ENCODE assay signal across 28 cellular contexts in the genomic region with DNA sequence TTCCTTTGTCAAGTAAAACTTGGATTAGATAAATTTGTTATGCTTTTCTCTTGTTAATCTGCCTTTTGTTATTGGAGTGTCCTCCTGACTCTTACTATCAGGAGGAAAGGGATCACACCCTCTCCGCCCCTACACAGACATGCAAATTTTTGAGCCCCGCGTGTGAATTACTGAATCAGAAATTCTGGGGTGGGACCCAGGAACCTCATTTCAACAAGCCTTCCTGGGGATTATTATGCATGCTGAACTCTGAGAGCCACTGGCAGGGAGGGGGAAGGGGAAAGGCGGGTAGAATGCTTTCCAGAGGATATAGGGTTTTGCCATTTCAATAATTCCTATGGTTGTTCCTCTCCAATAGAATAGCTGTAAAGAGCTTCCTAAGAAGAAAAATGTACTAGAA. TPM values are rescaled to one million over a fixed set of nuclear protein-coding genes. Genes with fewer than 3 reads are reported as not detected.
DNase-seq lines count a peak whose midpoint lies in the region; FAIRE-seq and TF ChIP-seq lines count a peak whose summit lies in the region.
"Had no signal": no experiment of that assay in that cellular context is flagged by ENCODE, and none has a peak within 500 bp of the region (broad histone marks: within the 10 kb centered on the region; RNA-seq: fewer than 3 reads in every experiment).

No MANE protein-coding gene starts in this region.

- H3K4me1 ChIP-seq in ES-I3 (ENCODE audit: insufficient read depth, low read length) (peaks cover 16% of the 10 kb centered on the region), HUES64 (ENCODE audit: insufficient read depth, low read length) (peaks cover 17% of the 10 kb centered on the region), H1 (replicated peaks in 1 of 4; ENCODE audit: control insufficient read depth in 3 of 4, insufficient read depth in 4 of 4, low read length in 3 of 4) (peaks cover 0 to 10% (median 3%) of the 10 kb centered on the region in 4 experiments; a peak in 2 of 7 replicates), iPS-20b (ENCODE audit: insufficient read depth, low read length) (peaks cover 15% of the 10 kb centered on the region; the same call in 1 of the 2 replicates)
- H3K4me1 ChIP-seq: SJCRH30 had no signal

- POLR2A ChIA-PET in H1 (lab: Charles Lee; ENCODE audit: partially characterized antibody), result interaction anchor here (0.6 to 1.6 kb wide), 2 partner anchors 30 to 46 kb away, joined by 3 to 5 read pairs; no protein-coding TSS in a partner anchor

- H3K79me2 ChIP-seq in H1 (ENCODE audit: control insufficient read depth in 1 of 2, insufficient read depth in 2 of 2, low read length in 2 of 2), result no peaks in the 10 kb centered on the region

- H2AK5ac ChIP-seq in H1 (ENCODE audit: low read depth, low read length), result no peak overlapping the region

- no peak overlapping the region for H3K23ac ChIP-seq in H1 (ENCODE audit: insufficient read length)

- no peak overlapping the region for H3K18ac ChIP-seq in H1 (ENCODE audit: extremely low read depth, low read length)

- H2BK120ac ChIP-seq in H1 (replicated peaks; ENCODE audit: low read depth, low read length), result peak overlapping the region; percentile 69

- peaks cover 3% of the 10 kb centered on the region; the same call in 1 of the 2 replicates for H3K23me2 ChIP-seq in H1 (ENCODE audit: low read depth, low read length)

- no peak for TF ChIP-seq EP300 in H1 (IDR thresholded peaks at IDR 0.05; ENCODE audit: borderline replicate concordance in 1 of 2, low read depth in 2 of 2, low read length in 2 of 2)

- no peak overlapping the region for H2BK12ac ChIP-seq in H1 (ENCODE audit: low read depth, low read length)

- no peak overlapping the region for H2BK20ac ChIP-seq in H1 (ENCODE audit: low read length)

- no peaks in the 10 kb centered on the region for H3K79me1 ChIP-seq in H1 (ENCODE audit: low read depth, low read length)

- peak overlapping the region; percentile 54 for H3K56ac ChIP-seq in H1 (replicated peaks; ENCODE audit: insufficient read length, low read depth, low read length)

- CTCF ChIA-PET in H1 (lab: Charles Lee; ENCODE audit: partially characterized antibody), result no interaction called here

- 1% methylated on average over 4 of the region's 4 CpGs for WGBS in HUES64
- WGBS in H1 (ENCODE audit: extremely low coverage in 1 of 2, insufficient coverage in 1 of 2, insufficient read length in 1 of 2, insufficient replicate concordance in 2 of 2, low coverage in 1 of 2, low lambda C conversion rate in 2 of 2, missing lambda C conversion rate in 1 of 2), 2 experiments, result 0% methylated on average over 4 of the region's 4 CpGs; no CpG with 5 or more reads in 1 of the 2 experiments

- DNase-seq in H1 (ENCODE audit: low read depth in 1 of 2, low spot score in 2 of 2) (peak in 1 of 2 experiments; percentile 41), NCI-H345 treated with DMSO at 0.1 percent for 48 hours (lab: John Stamatoyannopoulos, UW; ENCODE audit: unreplicated experiment) (no peak), inferior parietal cortex (ENCODE audit: extremely low spot score) (no peak), NK-92 (lab: John Stamatoyannopoulos, UW; ENCODE audit: unreplicated experiment) (no peak), NCI-H128 (lab: John Stamatoyannopoulos, UW; ENCODE audit: unreplicated experiment) (no peak)
- DNase-seq: C1 segment of cervical spinal cord; Calu3; CD8-positive, alpha-beta memory T cell; DMS153; KG1; NCI-H1092; NCI-H1436 treated with DMSO at 0.1 percent for 48 hours; NCI-H1930; NCI-H510A; NCI-H748 treated with DMSO at 0.1 percent for 48 hours; NK-92 treated with Interleukin-12 subunit alpha and Interleukin-12 subunit beta, amount 100 ng/mL, for 24 hours; OCI-M1; SJCRH30 had no signal

- no peak overlapping the region for H3K14ac ChIP-seq in H1 (ENCODE audit: insufficient read length)

- H4K91ac ChIP-seq in H1 (replicated peaks; ENCODE audit: insufficient read length, low read length), result no peak overlapping the region

- H3K36me3 ChIP-seq in ES-I3 (ENCODE audit: insufficient read depth, low read length) (no peaks in the 10 kb centered on the region), HUES64 (ENCODE audit: insufficient read depth, low read length) (no peaks in the 10 kb centered on the region), H1 (ENCODE audit: control insufficient read depth in 2 of 4, insufficient read depth in 4 of 4, low read length in 3 of 4) (no peaks in the 10 kb centered on the region), iPS-20b (ENCODE audit: insufficient read depth, low read depth, low read length) (no peaks in the 10 kb centered on the region)
- H3K36me3 ChIP-seq: SJCRH30 had no signal

- H3K4me3 ChIP-seq in HUES64 (ENCODE audit: low read length) (0 out of 2 replicates have a peak overlapping the region, but pooled peaks have one; percentile 20), H1 (ENCODE audit: extremely low read depth in 1 of 4, insufficient read depth in 2 of 4, low read depth in 3 of 4, low read length in 4 of 4) (peak overlapping the region in 1 of 4 experiments; percentile 23; a peak in 2 of 8 replicates), iPS-20b (ENCODE audit: low read length) (peak overlapping the region; percentile 52; the same call in 1 of the 2 replicates)
- H3K4me3 ChIP-seq: SJCRH30 had no signal

- H2BK15ac ChIP-seq in H1 (ENCODE audit: low read length), result no peak overlapping the region

- H2AFZ ChIP-seq in H1 (ENCODE audit: low read length), result no peak overlapping the region

- H2BK5ac ChIP-seq in H1 (ENCODE audit: low read depth, low read length), result peak overlapping the region; percentile 72; the same call in 1 of the 2 replicates

- no peak for TF ChIP-seq POLR2A in H1 (IDR thresholded peaks at IDR 0.05; ENCODE audit: control extremely low read depth in 1 of 2, low read depth in 2 of 2, low read length in 2 of 2)

- H3K4ac ChIP-seq in H1 (replicated peaks; ENCODE audit: insufficient read length, low read depth, low read length), result no peak overlapping the region

- no peak for TF ChIP-seq RAD21 in H1 (IDR thresholded peaks at IDR 0.05 in 1 of 2, conservative IDR thresholded peaks at IDR 0.05 in 1 of 2; ENCODE audit: low read depth in 2 of 2, low read length in 2 of 2)

- FAIRE-seq in H1 (lab: Jason Lieb, UNC), result no peak
- FAIRE-seq: G401.6, GM12892, GM18507, GM19239, H54, RCC 7860 had no signal

- H4K20me1 ChIP-seq in H1 (replicated peaks in 1 of 2; ENCODE audit: control insufficient read depth in 1 of 2, insufficient read depth in 2 of 2, low read length in 2 of 2), result no peaks in the 10 kb centered on the region

- H3K27ac ChIP-seq in HUES64 (ENCODE audit: low read depth, low read length), result peak overlapping the region; percentile 76; the same call in 1 of the 2 replicates
- no peak overlapping the region for H3K27ac ChIP-seq in H1 (ENCODE audit: low read depth, low read length)
- peak overlapping the region; percentile 83 for H3K27ac ChIP-seq in iPS-20b (ENCODE audit: low read length)
- H3K27ac ChIP-seq: 22Rv1, SJCRH30 had no signal

- H3K9ac ChIP-seq in ES-I3 (ENCODE audit: low read depth, low read length) (peak overlapping the region; percentile 28), HUES64 (ENCODE audit: low read depth, low read length) (no peak overlapping the region), H1 (replicated peaks in 1 of 4; ENCODE audit: extremely low read depth in 1 of 4, low read depth in 3 of 4, low read length in 3 of 4) (no peak overlapping the region), iPS-20b (ENCODE audit: low read depth, low read length) (peak overlapping the region; percentile 74; the same call in 1 of the 2 replicates)

- H3K9me3 ChIP-seq in ES-I3 (ENCODE audit: control insufficient read depth, insufficient read depth, low read length) (no peaks in the 10 kb centered on the region), HUES64 (ENCODE audit: insufficient read depth, low read depth, low read length) (no peaks in the 10 kb centered on the region), H1 (ENCODE audit: insufficient read depth in 2 of 2, low read depth in 1 of 2, low read length in 1 of 2) (no peaks in the 10 kb centered on the region), iPS-20b (ENCODE audit: insufficient read depth, low read depth, low read length) (no peaks in the 10 kb centered on the region)
- H3K9me3 ChIP-seq: SJCRH30 had no signal

- H3K4me2 ChIP-seq in H1 (ENCODE audit: insufficient read depth in 1 of 2, low read depth in 2 of 2, low read length in 2 of 2), result peak overlapping the region; percentile 9 to 51; a peak in 2 of 4 replicates

- H3K27me3 ChIP-seq in HUES64 (ENCODE audit: insufficient read depth, low read length) (no peaks in the 10 kb centered on the region), H1 (replicated peaks in 1 of 4; ENCODE audit: control insufficient read depth in 3 of 4, extremely low read depth in 1 of 4, insufficient read depth in 3 of 4, low read length in 3 of 4) (no peaks in the 10 kb centered on the region), iPS-20b (ENCODE audit: insufficient read depth, low read length) (no peaks in the 10 kb centered on the region)
- H3K27me3 ChIP-seq: SJCRH30 had no signal

- H4K8ac ChIP-seq in H1 (ENCODE audit: extremely low read depth, insufficient read depth, low read length), result no peak overlapping the region

- H4K5ac ChIP-seq in H1 (ENCODE audit: insufficient read length, low read depth, low read length), result peak overlapping the region; percentile 34

- no peak for TF ChIP-seq CTCF in H1 (IDR thresholded peaks at IDR 0.05; ENCODE audit: control extremely low read depth in 1 of 3, insufficient read depth in 1 of 3, low read depth in 1 of 3, low read length in 3 of 3)

RNA-seq across cellular contexts. Expression of a gene that starts 6.7 kb away (rescaled TPM):
- polyA plus RNA-seq in HUES64 (2013, experiment 1 of 2), result not detected
- polyA plus RNA-seq in HUES64 (2013, experiment 2 of 2), result not detected
- total RNA-seq in H1 (2021; fragmentation: NEBNext Ultra II Directional; extraction: Animal tissue kit (Norgen Biotek cat#: 25700)), result not detected in 2 replicates
- polyA plus RNA-seq in H1 (2011; rRNA removed), result not detected in 2 replicates
- not detected for polyA plus RNA-seq in H1 (2011; cell fraction: cytosol; rRNA removed)
- polyA plus RNA-seq in H1 (2011; cell fraction: nucleus; rRNA removed), result not detected
- polyA plus RNA-seq in H1 (2012, experiment 1 of 2), result not detected in 4 replicates
- not detected for polyA plus RNA-seq in H1 (2012, experiment 2 of 2)
- 0.06 TPM for polyA plus RNA-seq in H1 (2013, experiment 1 of 2)
- polyA plus RNA-seq in H1 (2013, experiment 2 of 2), result 0.11 TPM
- polyA minus RNA-seq in H1 (2011; rRNA and poly(A)+ RNA removed), result not detected in 2 replicates
- not detected for polyA minus RNA-seq in H1 (2011; cell fraction: cytosol; rRNA and poly(A)+ RNA removed)
- not detected for polyA minus RNA-seq in H1 (2011; cell fraction: nucleus; rRNA and poly(A)+ RNA removed)
- total RNA-seq: Calu3; CD8-positive, alpha-beta memory T cell; SJCRH30 had no signal
- polyA plus RNA-seq: CD8-positive, alpha-beta memory T cell had no signal

RNA-seq across cellular contexts. Expression of a gene that starts 11.2 kb away (rescaled TPM):
- not detected for polyA plus RNA-seq in HUES64 (2013, experiment 1 of 2)
- not detected for polyA plus RNA-seq in HUES64 (2013, experiment 2 of 2)
- 0.76 TPM in 1 of 2 replicates, not detected in the other for total RNA-seq in H1 (2021; fragmentation: NEBNext Ultra II Directional; extraction: Animal tissue kit (Norgen Biotek cat#: 25700))
- polyA plus RNA-seq in H1 (2011; rRNA removed), result 0.13 TPM in 1 of 2 replicates, not detected in the other
- polyA plus RNA-seq in H1 (2011; cell fraction: cytosol; rRNA removed), result not detected
- not detected for polyA plus RNA-seq in H1 (2011; cell fraction: nucleus; rRNA removed)
- polyA plus RNA-seq in H1 (2012, experiment 1 of 2), result not detected in 4 replicates
- not detected for polyA plus RNA-seq in H1 (2012, experiment 2 of 2)
- not detected for polyA plus RNA-seq in H1 (2013, experiment 1 of 2)
- polyA plus RNA-seq in H1 (2013, experiment 2 of 2), result 0.15 TPM
- polyA minus RNA-seq in H1 (2011; rRNA and poly(A)+ RNA removed), result 0.24 TPM in 1 of 2 replicates, not detected in the other
- not detected for polyA minus RNA-seq in H1 (2011; cell fraction: cytosol; rRNA and poly(A)+ RNA removed)
- polyA minus RNA-seq in H1 (2011; cell fraction: nucleus; rRNA and poly(A)+ RNA removed), result not detected
- total RNA-seq: Calu3; CD8-positive, alpha-beta memory T cell; SJCRH30 had no signal
- polyA plus RNA-seq: CD8-positive, alpha-beta memory T cell had no signal

RNA-seq across cellular contexts. Expression of a gene that starts 30.9 kb away (rescaled TPM):
- 73.3 TPM for polyA plus RNA-seq in HUES64 (2013, experiment 1 of 2)
- 73.7 TPM for polyA plus RNA-seq in HUES64 (2013, experiment 2 of 2)
- total RNA-seq in H1 (2021; fragmentation: NEBNext Ultra II Directional; extraction: Animal tissue kit (Norgen Biotek cat#: 25700)), result 229 and 231 TPM in 2 replicates
- polyA plus RNA-seq in H1 (2011; rRNA removed), result 31.1 and 53.7 TPM in 2 replicates
- 55.4 TPM for polyA plus RNA-seq in H1 (2011; cell fraction: cytosol; rRNA removed)
- polyA plus RNA-seq in H1 (2011; cell fraction: nucleus; rRNA removed), result 19.7 TPM
- polyA plus RNA-seq in H1 (2012, experiment 1 of 2), result 45.6 to 90.4 TPM (median 54.8 TPM) in 4 replicates
- 18.9 TPM for polyA plus RNA-seq in H1 (2012, experiment 2 of 2)
- 112 TPM for polyA plus RNA-seq in H1 (2013, experiment 1 of 2)
- 114 TPM for polyA plus RNA-seq in H1 (2013, experiment 2 of 2)
- polyA minus RNA-seq in H1 (2011; rRNA and poly(A)+ RNA removed), result 131 and 157 TPM in 2 replicates
- polyA minus RNA-seq in H1 (2011; cell fraction: cytosol; rRNA and poly(A)+ RNA removed), result 44.8 TPM
- 50.6 TPM for polyA minus RNA-seq in H1 (2011; cell fraction: nucleus; rRNA and poly(A)+ RNA removed)
- total RNA-seq: Calu3; CD8-positive, alpha-beta memory T cell; SJCRH30 had no signal
- polyA plus RNA-seq: CD8-positive, alpha-beta memory T cell had no signal

RNA-seq across cellular contexts. Expression of a gene that starts 47.1 kb away (rescaled TPM):
- 1.0 TPM for polyA plus RNA-seq in HUES64 (2013, experiment 1 of 2)
- polyA plus RNA-seq in HUES64 (2013, experiment 2 of 2), result 0.76 TPM
- 1.2 and 1.6 TPM in 2 replicates for total RNA-seq in H1 (2021; fragmentation: NEBNext Ultra II Directional; extraction: Animal tissue kit (Norgen Biotek cat#: 25700))
- 0.11 and 0.30 TPM in 2 replicates for polyA plus RNA-seq in H1 (2011; rRNA removed)
- 0.21 TPM for polyA plus RNA-seq in H1 (2011; cell fraction: cytosol; rRNA removed)
- polyA plus RNA-seq in H1 (2011; cell fraction: nucleus; rRNA removed), result not detected
- polyA plus RNA-seq in H1 (2012, experiment 1 of 2), result 0.17 to 0.57 TPM (median 0.36 TPM) in 4 replicates
- polyA plus RNA-seq in H1 (2012, experiment 2 of 2), result not detected
- polyA plus RNA-seq in H1 (2013, experiment 1 of 2), result 1.0 TPM
- polyA plus RNA-seq in H1 (2013, experiment 2 of 2), result 0.85 TPM
- 0.17 and 0.41 TPM in 2 replicates for polyA minus RNA-seq in H1 (2011; rRNA and poly(A)+ RNA removed)
- not detected for polyA minus RNA-seq in H1 (2011; cell fraction: cytosol; rRNA and poly(A)+ RNA removed)
- not detected for polyA minus RNA-seq in H1 (2011; cell fraction: nucleus; rRNA and poly(A)+ RNA removed)
- total RNA-seq: Calu3; CD8-positive, alpha-beta memory T cell; SJCRH30 had no signal
- polyA plus RNA-seq: CD8-positive, alpha-beta memory T cell had no signal

Comparison
In these comparisons a context has a peak if more than half of its experiments do, and no peak if none do; other contexts are left out.
1. H3K9ac ChIP-seq: peak in ES-I3 (single experiment) and iPS-20b (single experiment); none in HUES64 (single experiment) and H1 (0 of 4).